5 cellular contexts compared by ENCODE assay signal in the genomic region with DNA sequence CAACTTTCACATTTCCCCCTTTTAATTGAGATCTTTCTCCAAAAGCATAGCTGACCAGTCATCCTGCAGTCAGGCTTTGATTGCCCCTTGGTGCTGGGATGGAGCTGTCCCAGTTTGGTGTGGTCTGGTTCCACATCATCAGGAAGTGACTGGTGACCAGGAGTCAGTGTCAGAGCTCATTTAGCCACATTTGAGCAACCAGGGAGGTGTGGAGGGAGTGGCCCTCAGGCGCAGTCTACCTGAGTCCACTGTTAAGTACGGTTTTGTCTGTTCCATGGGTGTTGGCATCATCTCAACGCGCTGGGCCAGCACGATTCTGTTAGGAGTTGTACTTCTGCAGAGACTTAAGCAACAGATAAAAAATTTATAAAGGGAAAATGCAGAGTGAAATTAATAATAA.
"Had no signal": no experiment of that assay in that cellular context is flagged by ENCODE, and none has a peak within 500 bp of the region (broad histone marks: within the 10 kb centered on the region; RNA-seq: fewer than 3 reads in every experiment).

No MANE protein-coding gene starts in this region.

- DNase-seq: effector CD4-positive, alpha-beta T cell; kidney; right cardiac atrium; sigmoid colon; stimulated activated naive CD4-positive, alpha-beta T cell treated with Interleukin-2 at 50 U/mL for 16 hours had no signal
